In genomic region chr9:78121488-78121887, GRCh38 we compare ENCODE assay signal across 8 cellular contexts.
A peak's percentile ranks its signal among the peaks of the same experiment; 100 is the strongest.
DNase-seq lines count a peak whose midpoint lies in the region.

No MANE protein-coding gene starts in this region.

- 23% methylated on average over 4 of the region's 4 CpGs for WGBS in mesenchymal stem cell

- no peak overlapping the region for H4K8ac ChIP-seq in mesenchymal stem cell (ENCODE audit: low read length)

- H4K91ac ChIP-seq in mesenchymal stem cell (ENCODE audit: low read length): no peak overlapping the region

- no peak overlapping the region for H2BK15ac ChIP-seq in mesenchymal stem cell (ENCODE audit: low read depth, poor library complexity, severe bottlenecking)

- H3K4ac ChIP-seq in mesenchymal stem cell (ENCODE audit: low read depth in 1 of 2, low read length in 2 of 2): no peak overlapping the region

- no peak overlapping the region for H2AFZ ChIP-seq in mesenchymal stem cell (ENCODE audit: low read depth, low read length)

- H3K4me3 ChIP-seq in mesenchymal stem cell (ENCODE audit: insufficient read depth in 1 of 2, low read depth in 1 of 2, low read length in 2 of 2): no peak overlapping the region

- H3K4me2 ChIP-seq in mesenchymal stem cell (ENCODE audit: low read length, poor library complexity, severe bottlenecking): no peak overlapping the region

- no peak overlapping the region for H2BK12ac ChIP-seq in mesenchymal stem cell (ENCODE audit: low read length in 2 of 2)

- DNase-seq in NCI-H146 (lab: John Stamatoyannopoulos, UW) (peak; percentile 17), NCI-H146 treated with DMSO at 0.1 percent for 48 hours (lab: John Stamatoyannopoulos, UW; ENCODE audit: unreplicated experiment) (no peak), NCI-H2196 (lab: John Stamatoyannopoulos, UW; ENCODE audit: unreplicated experiment) (peak; percentile 68), mesenchymal stem cell (peak; percentile 57), DMS79 (lab: John Stamatoyannopoulos, UW) (no peak)
- DNase-seq in activated CD4-positive, alpha-beta T cell treated with anti-CD3 and anti-CD28 coated beads, Interleukin-2, amount 50 U/mL, for 4 hours: peak; percentile 43 to 44
- DNase-seq in effector CD4-positive, alpha-beta T cell: peak; percentile 21
- peak; percentile 18 to 40 for DNase-seq in stimulated activated CD8-positive, alpha-beta memory T cell treated with anti-CD3 and anti-CD28 coated beads, Interleukin-4, amount 100 ng/mL, for 4 hours (ENCODE audit: low read depth in 2 of 2, low spot score in 1 of 2)

- H3K9ac ChIP-seq in mesenchymal stem cell (ENCODE audit: low read length): no peak overlapping the region

- no peak overlapping the region for H3K23ac ChIP-seq in mesenchymal stem cell (ENCODE audit: low read length in 2 of 2)

- H3K9me3 ChIP-seq in mesenchymal stem cell (ENCODE audit: control insufficient read depth, low read length): no peaks in the 10 kb centered on the region

- no peak overlapping the region for H2BK5ac ChIP-seq in mesenchymal stem cell (ENCODE audit: low read depth, low read length, poor library complexity, severe bottlenecking)

- no peak overlapping the region for H2AK5ac ChIP-seq in mesenchymal stem cell (ENCODE audit: low read length, severe bottlenecking)

- no peak overlapping the region for H3K27ac ChIP-seq in mesenchymal stem cell (ENCODE audit: low read length, poor library complexity, severe bottlenecking)

- H3K18ac ChIP-seq in mesenchymal stem cell (ENCODE audit: low read depth in 1 of 2, low read length in 2 of 2): no peak overlapping the region

- H3K27me3 ChIP-seq in mesenchymal stem cell (ENCODE audit: control insufficient read depth in 1 of 2, insufficient read depth in 1 of 2, low read length in 2 of 2): peaks cover 9 to 11% of the 10 kb centered on the region in 2 experiments

- no peak overlapping the region for H3K14ac ChIP-seq in mesenchymal stem cell (ENCODE audit: low read length in 2 of 2)

- no peaks in the 10 kb centered on the region for H3K36me3 ChIP-seq in mesenchymal stem cell (ENCODE audit: control insufficient read depth in 1 of 2, insufficient read depth in 2 of 2, low read depth in 1 of 2, low read length in 2 of 2)

- no peaks in the 10 kb centered on the region for H3K4me1 ChIP-seq in mesenchymal stem cell (ENCODE audit: control insufficient read depth, insufficient read depth, low read depth, low read length)

- H3K79me1 ChIP-seq in mesenchymal stem cell (replicated peaks; ENCODE audit: low read length, poor library complexity, severe bottlenecking): no peaks in the 10 kb centered on the region

- no peak overlapping the region for H2BK120ac ChIP-seq in mesenchymal stem cell (ENCODE audit: low read depth, low read length)

Comparison
In these comparisons a context has a peak if more than half of its experiments do, and no peak if none do; other contexts are left out.
1. DNase-seq: peak in NCI-H146 (single experiment), NCI-H2196 (single experiment), activated CD4-positive, alpha-beta T cell treated with anti-CD3 and anti-CD28 coated beads, Interleukin-2, amount 50 U/mL, for 4 hours (2 of 2), effector CD4-positive, alpha-beta T cell (single experiment), mesenchymal stem cell (single experiment) and stimulated activated CD8-positive, alpha-beta memory T cell treated with anti-CD3 and anti-CD28 coated beads, Interleukin-4, amount 100 ng/mL, for 4 hours (2 of 2); none in NCI-H146 treated with DMSO at 0.1 percent for 48 hours (single experiment) and DMS79 (single experiment).